In genomic region chr7:1156782-1157535, GRCh38 we compare ENCODE assay signal across 13 cellular contexts. TPM values are rescaled to one million over a fixed set of nuclear protein-coding genes. Genes with fewer than 3 reads are reported as not detected.
DNase-seq lines count a peak whose midpoint lies in the region; ATAC-seq, FAIRE-seq and TF ChIP-seq lines count a peak whose summit lies in the region.
"Had no signal": no experiment of that assay in that cellular context is flagged by ENCODE, and none has a peak within 500 bp of the region (broad histone marks: within the 10 kb centered on the region; RNA-seq: fewer than 3 reads in every experiment).

No MANE protein-coding gene starts in this region.

- intact Hi-C loops in OCI-LY7 (cut with micrococcal nuclease; ENCODE audit: unreplicated experiment) (no loop called here), endothelial cell of umbilical vein (cut with micrococcal nuclease) (no loop called here)

- peaks cover 7% of the 10 kb centered on the region for H3K36me3 Mint-ChIP-seq in progenitor cell of endocrine pancreas (ENCODE audit: insufficient read depth)

- no peaks in the 10 kb centered on the region for H3K9me3 ChIP-seq in OCI-LY7 (ENCODE audit: low read length)
- H3K9me3 ChIP-seq in endothelial cell of umbilical vein (replicated peaks; ENCODE audit: control insufficient read depth, insufficient read depth, low read length) = no peaks in the 10 kb centered on the region
- H3K9me3 ChIP-seq: heart left ventricle had no signal

- H3K27ac ChIP-seq in OCI-LY7 (ENCODE audit: low read depth, low read length, poor library complexity, severe bottlenecking) = peak overlapping the region; percentile 43
- peak overlapping the region; percentile 25 for H3K27ac ChIP-seq in endothelial cell of umbilical vein (ENCODE audit: insufficient read depth, low read depth, low read length)
- H3K27ac ChIP-seq: heart left ventricle had no signal

- CTCF ChIA-PET in OCI-LY7 (lab: Charles Lee; ENCODE audit: unreplicated experiment) = no interaction called here
- CTCF ChIA-PET in endothelial cell of umbilical vein (lab: Charles Lee) = interaction anchor here (0.6 to 2.8 kb wide), 7 partner anchors 13 to 164 kb away, joined by 3 to 22 read pairs (median 6); no protein-coding TSS in a partner anchor

- no peaks in the 10 kb centered on the region for H3K9me1 ChIP-seq in endothelial cell of umbilical vein (replicated peaks; ENCODE audit: control insufficient read depth, extremely low read depth, insufficient read depth, low read length)

- no peaks in the 10 kb centered on the region for H3K9me2 ChIP-seq in OCI-LY7 (ENCODE audit: insufficient read depth, low read length)

- H3K27me3 ChIP-seq in endothelial cell of umbilical vein (ENCODE audit: control insufficient read depth in 2 of 2, insufficient read depth in 2 of 2, low read length in 2 of 2) = no peaks in the 10 kb centered on the region
- H3K27me3 ChIP-seq: heart left ventricle had no signal

- dilution Hi-C loops in endothelial cell of umbilical vein (cut with MboI; ENCODE audit: extremely low pct_ligation_motif_present, low sequenced_read_pairs) = no loop called here

- no peaks in the 10 kb centered on the region for H3K9me3 Mint-ChIP-seq in progenitor cell of endocrine pancreas (ENCODE audit: low read depth)

- no peaks in the 10 kb centered on the region for H4K20me1 ChIP-seq in OCI-LY7 (ENCODE audit: insufficient read depth, low read length)
- no peaks in the 10 kb centered on the region for H4K20me1 ChIP-seq in endothelial cell of umbilical vein (replicated peaks; ENCODE audit: control insufficient read depth, extremely low read depth, insufficient read depth, low read length)

- no peaks in the 10 kb centered on the region for H3K27me3 Mint-ChIP-seq in progenitor cell of endocrine pancreas

- H3K79me2 ChIP-seq in OCI-LY7 (ENCODE audit: insufficient read depth, low read depth, low read length) (peaks cover 32% of the 10 kb centered on the region), endothelial cell of umbilical vein (ENCODE audit: control insufficient read depth, insufficient read depth, low read length) (peaks cover 39% of the 10 kb centered on the region)

- H3K27ac Mint-ChIP-seq in progenitor cell of endocrine pancreas = peak overlapping the region; percentile 79

- TF ChIP-seq POLR2A in endothelial cell of umbilical vein (IDR thresholded peaks at IDR 0.05; ENCODE audit: low read depth, low read length) = no peak

- no peak for ATAC-seq in GM18861 (IDR thresholded peaks at IDR 0.05; ENCODE audit: unreplicated experiment)
- no peak for ATAC-seq in HG02678 (IDR thresholded peaks at IDR 0.05; ENCODE audit: unreplicated experiment)
- no peak for ATAC-seq in GM21576 (IDR thresholded peaks at IDR 0.05; ENCODE audit: unreplicated experiment)
- ATAC-seq: heart left ventricle had no signal

- H3K4me2 ChIP-seq in OCI-LY7 (ENCODE audit: low read length) (peak overlapping the region; percentile 10; the same call in 1 of the 2 replicates), endothelial cell of umbilical vein (ENCODE audit: insufficient read depth, low read length) (peak overlapping the region; percentile 10)

- H2AFZ ChIP-seq in OCI-LY7 (ENCODE audit: low read length) (no peak overlapping the region), endothelial cell of umbilical vein (ENCODE audit: low read depth, low read length) (no peak overlapping the region)

- peak overlapping the region; percentile 29 for H3K4me3 Mint-ChIP-seq in progenitor cell of endocrine pancreas (ENCODE audit: low read depth)

- peaks cover 58% of the 10 kb centered on the region for H3K36me3 ChIP-seq in OCI-LY7 (ENCODE audit: insufficient read depth, low read length)
- H3K36me3 ChIP-seq in endothelial cell of umbilical vein (ENCODE audit: control insufficient read depth in 2 of 2, extremely low read depth in 1 of 2, insufficient read depth in 2 of 2, low read length in 2 of 2) = peaks cover 4 to 37% of the 10 kb centered on the region in 2 experiments

- H3K4me1 Mint-ChIP-seq in progenitor cell of endocrine pancreas (ENCODE audit: low read depth) = peaks cover 24% of the 10 kb centered on the region

- H3K4me1 ChIP-seq in OCI-LY7 (ENCODE audit: insufficient read depth, low read length, poor library complexity, severe bottlenecking) (peaks cover 48% of the 10 kb centered on the region), endothelial cell of umbilical vein (ENCODE audit: control insufficient read depth, extremely low read depth, insufficient read depth, low read length) (peaks cover 30% of the 10 kb centered on the region)

- POLR2A ChIA-PET in OCI-LY7 (lab: Charles Lee) (interaction anchor here (0.6 kb wide), 1 partner anchor 163 kb away, joined by 4 read pairs; no protein-coding TSS in a partner anchor), endothelial cell of umbilical vein (lab: Charles Lee) (no interaction called here)

- no peak overlapping the region for H3K9ac ChIP-seq in endothelial cell of umbilical vein (replicated peaks; ENCODE audit: extremely low read depth, insufficient read depth, low read length)

- TSS peak; percentile 64 for BruUV-seq in OCI-LY7 (replicated peaks; lab: Mats Ljungman, UMichigan)
- BruUV-seq in endothelial cell of umbilical vein (replicated peaks; lab: Mats Ljungman, UMichigan) = TSS peak; percentile 8

- peak; percentile 82 for FAIRE-seq in endothelial cell of umbilical vein (lab: Jason Lieb, UNC)

- H3K4me3 ChIP-seq in OCI-LY7 (ENCODE audit: low read depth, low read length, poor library complexity, severe bottlenecking) (no peak overlapping the region), endothelial cell of umbilical vein (replicated peaks in 1 of 3; ENCODE audit: insufficient read depth in 1 of 3, low read depth in 1 of 3, low read length in 3 of 3) (no peak overlapping the region)

- peak; percentile 86 for DNase-seq in ELR (ENCODE audit: low read depth)
- no peak for DNase-seq in OCI-LY7 (ENCODE audit: low spot score)
- DNase-seq in endothelial cell of umbilical vein (ENCODE audit: low read depth, low spot score) = peak; percentile 47
- no peak for DNase-seq in progenitor cell of endocrine pancreas (ENCODE audit: low spot score, unreplicated experiment)
- no peak for DNase-seq in NCI-H2081 (lab: John Stamatoyannopoulos, UW)
- DNase-seq: activated CD8-positive, alpha-beta memory T cell treated with anti-CD3 and anti-CD28 coated beads for 24 hours; caudate nucleus; NCI-H146; SHP77 had no signal

- TF ChIP-seq CTCF in OCI-LY7 (conservative IDR thresholded peaks at IDR 0.05; ENCODE audit: low read length) (no peak), endothelial cell of umbilical vein (IDR thresholded peaks at IDR 0.05; ENCODE audit: extremely low read depth in 1 of 2, insufficient read depth in 1 of 2, low read depth in 1 of 2, low read length in 2 of 2) (no peak), progenitor cell of endocrine pancreas (IDR thresholded peaks at IDR 0.05; ENCODE audit: unreplicated experiment) (no peak)

TF ChIP-seq in endothelial cell of umbilical vein, 7 proteins besides CTCF, POLR2A, EP300 and RAD21:
- peak; percentile 41 for TF ChIP-seq POLR2AphosphoS5 (IDR thresholded peaks at IDR 0.05; ENCODE audit: insufficient read depth, low read depth, low read length)
- TF ChIP-seq FOS (IDR thresholded peaks at IDR 0.05; ENCODE audit: borderline replicate concordance, insufficient read depth, low read length) = peak; percentile 88
- peak; percentile 22 for TF ChIP-seq JUN (IDR thresholded peaks at IDR 0.05; ENCODE audit: borderline replicate concordance, insufficient read depth, insufficient read length, low read depth)
- no peak for TF ChIP-seq MAX (IDR thresholded peaks at IDR 0.05; ENCODE audit: insufficient read depth, insufficient read length)

RNA-seq across cellular contexts. Expression of gene ZFAND2A, which starts 3.0 kb away (rescaled TPM):
- 20.2 and 22.9 TPM in 2 replicates for total RNA-seq in OCI-LY7 (2014; rRNA removed; shearing (Covaris generic))
- total RNA-seq in OCI-LY7 (2022) (20.4 and 24.8 TPM in 2 replicates), endothelial cell of umbilical vein (20.6 and 31.8 TPM in 2 replicates), progenitor cell of endocrine pancreas (14.1 and 16.8 TPM in 2 replicates)
- polyA plus RNA-seq in endothelial cell of umbilical vein = 37.6 and 40.6 TPM in 2 replicates
- polyA plus RNA-seq in endothelial cell of umbilical vein (2011; cell fraction: cytosol; rRNA removed) = 50.2 and 51.2 TPM in 2 replicates
- polyA plus RNA-seq in endothelial cell of umbilical vein (2011; cell fraction: nucleus; rRNA removed) = 53.1 and 54.8 TPM in 2 replicates
- 39.6 and 42.2 TPM in 2 replicates for polyA plus RNA-seq in endothelial cell of umbilical vein (2012)
- 19.3 and 19.8 TPM in 2 replicates for polyA minus RNA-seq in endothelial cell of umbilical vein
- polyA minus RNA-seq in endothelial cell of umbilical vein (2011; cell fraction: cytosol; rRNA and poly(A)+ RNA removed) = 12.5 TPM
- 19.7 and 23.8 TPM in 2 replicates for polyA minus RNA-seq in endothelial cell of umbilical vein (2011; cell fraction: nucleus; rRNA and poly(A)+ RNA removed)

Comparison
In these comparisons a context has a peak if more than half of its experiments do, and no peak if none do; other contexts are left out.
1. DNase-seq: peak in ELR (single experiment) and endothelial cell of umbilical vein (single experiment); none in OCI-LY7 (single experiment), progenitor cell of endocrine pancreas (single experiment) and NCI-H2081 (0 of 2).